Comparison of ENCODE assay signal across 1 cellular context in the genomic region with DNA sequence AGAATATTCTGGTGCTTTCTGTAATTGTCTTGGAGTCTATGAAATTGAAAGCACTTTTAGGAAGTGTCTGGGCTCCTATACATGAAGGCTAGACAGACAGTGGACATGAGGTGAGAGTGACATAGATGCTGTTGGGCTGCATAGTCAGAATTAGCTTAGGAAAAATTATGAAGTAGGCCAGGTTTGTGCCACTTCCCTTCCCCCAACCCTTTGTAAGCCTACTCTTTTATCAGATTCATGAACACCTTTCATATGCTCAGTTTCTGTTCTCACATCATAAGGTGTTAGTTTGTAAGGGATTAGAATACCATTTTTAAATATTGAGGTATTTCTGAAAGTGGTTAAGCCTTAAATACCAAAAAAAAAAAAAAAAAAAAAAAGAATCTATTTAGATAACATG.
TF ChIP-seq lines count a peak whose summit lies in the region.

No MANE protein-coding gene starts in this region.

TF ChIP-seq in HCT116, 20 proteins besides CTCF, POLR2A, EP300 and RAD21 (continued from another document):
- TF ChIP-seq, protein P1, sequence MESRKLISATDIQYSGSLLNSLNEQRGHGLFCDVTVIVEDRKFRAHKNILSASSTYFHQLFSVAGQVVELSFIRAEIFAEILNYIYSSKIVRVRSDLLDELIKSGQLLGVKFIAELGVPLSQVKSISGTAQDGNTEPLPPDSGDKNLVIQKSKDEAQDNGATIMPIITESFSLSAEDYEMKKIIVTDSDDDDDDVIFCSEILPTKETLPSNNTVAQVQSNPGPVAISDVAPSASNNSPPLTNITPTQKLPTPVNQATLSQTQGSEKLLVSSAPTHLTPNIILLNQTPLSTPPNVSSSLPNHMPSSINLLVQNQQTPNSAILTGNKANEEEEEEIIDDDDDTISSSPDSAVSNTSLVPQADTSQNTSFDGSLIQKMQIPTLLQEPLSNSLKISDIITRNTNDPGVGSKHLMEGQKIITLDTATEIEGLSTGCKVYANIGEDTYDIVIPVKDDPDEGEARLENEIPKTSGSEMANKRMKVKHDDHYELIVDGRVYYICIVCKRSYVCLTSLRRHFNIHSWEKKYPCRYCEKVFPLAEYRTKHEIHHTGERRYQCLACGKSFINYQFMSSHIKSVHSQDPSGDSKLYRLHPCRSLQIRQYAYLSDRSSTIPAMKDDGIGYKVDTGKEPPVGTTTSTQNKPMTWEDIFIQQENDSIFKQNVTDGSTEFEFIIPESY (IDR thresholded peaks at IDR 0.05; ENCODE audit: extremely low read depth, insufficient replicate concordance, low read length) = no peak
- TF ChIP-seq FOSL1 (IDR thresholded peaks at IDR 0.05; ENCODE audit: low read depth) (no peak), EZH2 (IDR thresholded peaks at IDR 0.05) (no peak), EGR1 (IDR thresholded peaks at IDR 0.05; ENCODE audit: low read depth) (no peak), CEBPB (IDR thresholded peaks at IDR 0.05; ENCODE audit: low read depth) (no peak), POLR2AphosphoS5 (IDR thresholded peaks at IDR 0.05; ENCODE audit: low read depth, low read length) (no peak), TCF7L2 (IDR thresholded peaks at IDR 0.05; ENCODE audit: borderline replicate concordance, extremely low read depth, insufficient read depth, insufficient read length) (no peak), SIN3A (IDR thresholded peaks at IDR 0.05; ENCODE audit: low read depth) (no peak)
- TF ChIP-seq, protein P2, sequence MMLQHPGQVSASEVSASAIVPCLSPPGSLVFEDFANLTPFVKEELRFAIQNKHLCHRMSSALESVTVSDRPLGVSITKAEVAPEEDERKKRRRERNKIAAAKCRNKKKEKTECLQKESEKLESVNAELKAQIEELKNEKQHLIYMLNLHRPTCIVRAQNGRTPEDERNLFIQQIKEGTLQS (IDR thresholded peaks at IDR 0.05) = no peak
TF ChIP-seq in HCT116: peak in this region for 0.
